In the genomic region with DNA sequence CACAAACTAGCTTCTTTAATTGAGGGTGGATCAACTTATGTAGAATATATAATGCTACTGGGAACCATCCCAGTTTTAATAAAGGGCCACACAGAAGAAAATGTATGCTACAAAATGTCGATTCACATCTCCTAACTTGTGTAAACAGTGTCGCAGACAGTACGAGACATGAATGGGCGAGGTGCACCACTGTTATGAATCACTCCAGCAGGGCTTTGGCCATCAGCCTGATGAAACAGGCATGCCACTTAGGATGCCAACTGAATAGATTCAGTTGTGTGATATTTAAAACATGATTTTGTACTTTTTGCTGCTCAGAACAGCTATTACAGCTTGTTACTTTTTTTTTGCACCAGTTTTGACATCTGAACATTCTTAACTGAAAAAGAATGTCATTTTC, we compare ENCODE assay signal across 13 cellular contexts.
A peak's percentile ranks its signal among the peaks of the same experiment; 100 is the strongest.
DNase-seq lines count a peak whose midpoint lies in the region; ATAC-seq, FAIRE-seq and TF ChIP-seq lines count a peak whose summit lies in the region.
"Had no signal": no experiment of that assay in that cellular context is flagged by ENCODE, and none has a peak within 500 bp of the region (broad histone marks: within the 10 kb centered on the region; RNA-seq: fewer than 3 reads in every experiment).

No MANE protein-coding gene starts in this region.

- H3K27ac Mint-ChIP-seq in activated CD8-positive, alpha-beta T cell treated with anti-CD3 and anti-CD28 coated beads, Interleukin-2, amount 10 ng/mL, durations not matched to agents 7 days and 5 days: no peak overlapping the region
- no peak overlapping the region for H3K27ac Mint-ChIP-seq in activated naive CD8-positive, alpha-beta T cell treated with anti-CD3 and anti-CD28 coated beads for 36 hours
- H3K27ac Mint-ChIP-seq: activated CD8-positive, alpha-beta T cell treated with anti-CD3 and anti-CD28 coated beads for 36 hours; activated naive CD4-positive, alpha-beta T cell treated with anti-CD3 and anti-CD28 coated beads for 36 hours had no signal

- POLR2A ChIA-PET in activated CD8-positive, alpha-beta T cell treated with anti-CD3 and anti-CD28 coated beads, Interleukin-2, amount 10 ng/mL, durations not matched to agents 7 days and 5 days (lab: Charles Lee): no interaction called here

- no peak overlapping the region for H3K4me3 Mint-ChIP-seq in activated CD8-positive, alpha-beta T cell treated with anti-CD3 and anti-CD28 coated beads, Interleukin-2, amount 10 ng/mL, durations not matched to agents 7 days and 5 days
- no peak overlapping the region for H3K4me3 Mint-ChIP-seq in activated naive CD8-positive, alpha-beta T cell treated with anti-CD3 and anti-CD28 coated beads for 36 hours
- H3K4me3 Mint-ChIP-seq: activated CD8-positive, alpha-beta T cell treated with anti-CD3 and anti-CD28 coated beads for 36 hours; activated naive CD4-positive, alpha-beta T cell treated with anti-CD3 and anti-CD28 coated beads for 36 hours had no signal

- H3K9me3 Mint-ChIP-seq in activated CD8-positive, alpha-beta T cell treated with anti-CD3 and anti-CD28 coated beads, Interleukin-2, amount 10 ng/mL, durations not matched to agents 7 days and 5 days (ENCODE audit: insufficient read depth): no peaks in the 10 kb centered on the region
- H3K9me3 Mint-ChIP-seq in activated naive CD8-positive, alpha-beta T cell treated with anti-CD3 and anti-CD28 coated beads for 36 hours: no peaks in the 10 kb centered on the region
- H3K9me3 Mint-ChIP-seq: activated CD8-positive, alpha-beta T cell treated with anti-CD3 and anti-CD28 coated beads for 36 hours; activated naive CD4-positive, alpha-beta T cell treated with anti-CD3 and anti-CD28 coated beads for 36 hours had no signal

- peak; percentile 24 for DNase-seq in H54 (ENCODE audit: insufficient read length, low spot score)
- DNase-seq in SW480 (ENCODE audit: low spot score): peak; percentile 39
- DNase-seq in fibroblast of the conjunctiva (ENCODE audit: low read depth): peak; percentile 50
- peak; percentile 50 for DNase-seq in stromal cell of bone marrow (ENCODE audit: low read depth)
- no peak for DNase-seq in NCI-H128 (lab: John Stamatoyannopoulos, UW; ENCODE audit: unreplicated experiment)
- no peak for DNase-seq in activated CD8-positive, alpha-beta T cell treated with anti-CD3 and anti-CD28 coated beads, Interleukin-2, amount 10 ng/mL, durations not matched to agents 7 days and 5 days
- DNase-seq in activated naive CD8-positive, alpha-beta T cell treated with anti-CD3 and anti-CD28 coated beads for 36 hours: no peak
- DNase-seq: activated CD8-positive, alpha-beta T cell treated with anti-CD3 and anti-CD28 coated beads for 36 hours; activated naive CD4-positive, alpha-beta T cell treated with anti-CD3 and anti-CD28 coated beads for 36 hours; DMS79 treated with DMSO at 0.1 percent for 48 hours; NCI-H774 had no signal

- H3K27me3 Mint-ChIP-seq in activated CD8-positive, alpha-beta T cell treated with anti-CD3 and anti-CD28 coated beads, Interleukin-2, amount 10 ng/mL, durations not matched to agents 7 days and 5 days (ENCODE audit: low read depth): no peaks in the 10 kb centered on the region
- H3K27me3 Mint-ChIP-seq in activated naive CD8-positive, alpha-beta T cell treated with anti-CD3 and anti-CD28 coated beads for 36 hours: no peaks in the 10 kb centered on the region
- H3K27me3 Mint-ChIP-seq: activated CD8-positive, alpha-beta T cell treated with anti-CD3 and anti-CD28 coated beads for 36 hours had no signal

- no peak for ATAC-seq in activated CD8-positive, alpha-beta T cell treated with anti-CD3 and anti-CD28 coated beads, Interleukin-2, amount 10 ng/mL, durations not matched to agents 7 days and 5 days
- ATAC-seq in HG02840 (IDR thresholded peaks at IDR 0.05; ENCODE audit: low FRiP score, unreplicated experiment): no peak
- ATAC-seq: activated CD8-positive, alpha-beta T cell treated with anti-CD3 and anti-CD28 coated beads for 36 hours had no signal

- peaks cover 3% of the 10 kb centered on the region for H3K36me3 Mint-ChIP-seq in activated CD8-positive, alpha-beta T cell treated with anti-CD3 and anti-CD28 coated beads, Interleukin-2, amount 10 ng/mL, durations not matched to agents 7 days and 5 days (ENCODE audit: low read depth)
- H3K36me3 Mint-ChIP-seq in activated naive CD8-positive, alpha-beta T cell treated with anti-CD3 and anti-CD28 coated beads for 36 hours: peaks cover 13% of the 10 kb centered on the region

- TF ChIP-seq POLR2A in H54 (IDR thresholded peaks at IDR 0.05; ENCODE audit: low read depth, low read length): no peak

- peaks cover 2% of the 10 kb centered on the region for H3K4me1 Mint-ChIP-seq in activated CD8-positive, alpha-beta T cell treated with anti-CD3 and anti-CD28 coated beads, Interleukin-2, amount 10 ng/mL, durations not matched to agents 7 days and 5 days (ENCODE audit: low read depth)
- H3K4me1 Mint-ChIP-seq in activated naive CD8-positive, alpha-beta T cell treated with anti-CD3 and anti-CD28 coated beads for 36 hours: no peaks in the 10 kb centered on the region

- CTCF ChIA-PET in activated CD8-positive, alpha-beta T cell treated with anti-CD3 and anti-CD28 coated beads, Interleukin-2, amount 10 ng/mL, durations not matched to agents 7 days and 5 days (lab: Charles Lee): interaction anchor here (0.6 kb wide), 1 partner anchor 118 kb away, joined by 3 read pairs; no protein-coding TSS in a partner anchor

- FAIRE-seq in H54 (lab: Jason Lieb, UNC): peak; percentile 96
- FAIRE-seq: GM18507 had no signal

Comparison
In these comparisons a context has a peak if more than half of its experiments do, and no peak if none do; other contexts are left out.
1. DNase-seq: peak in H54 (single experiment), SW480 (single experiment), fibroblast of the conjunctiva (single experiment) and stromal cell of bone marrow (single experiment); none in NCI-H128 (single experiment), activated CD8-positive, alpha-beta T cell treated with anti-CD3 and anti-CD28 coated beads, Interleukin-2, amount 10 ng/mL, durations not matched to agents 7 days and 5 days (single experiment) and activated naive CD8-positive, alpha-beta T cell treated with anti-CD3 and anti-CD28 coated beads for 36 hours (single experiment).